Comparison of ENCODE assay signal across 13 cellular contexts in genomic region chr3:141482250-141482937, GRCh38. TPM values are rescaled to one million over a fixed set of nuclear protein-coding genes. Genes with fewer than 3 reads are reported as not detected.
DNase-seq lines count a peak whose midpoint lies in the region; ATAC-seq and TF ChIP-seq lines count a peak whose summit lies in the region.
"Had no signal": no experiment of that assay in that cellular context is flagged by ENCODE, and none has a peak within 500 bp of the region (broad histone marks: within the 10 kb centered on the region; RNA-seq: fewer than 3 reads in every experiment).

No MANE protein-coding gene starts in this region.

- TF ChIP-seq POLR2A in thyroid gland (IDR thresholded peaks at IDR 0.05), result no peak

- H3K36me3 ChIP-seq in thyroid gland, result no peaks in the 10 kb centered on the region
- H3K36me3 ChIP-seq: WERI-Rb-1 had no signal

- DNase-seq in AG09319 (ENCODE audit: extremely low read depth, low read depth), result peak; percentile 61
- peak; percentile 92 for DNase-seq in HS-5 (ENCODE audit: low read depth)
- DNase-seq in SW480 (ENCODE audit: low spot score), result peak; percentile 15
- peak; percentile 75 to 88 for DNase-seq in foreskin keratinocyte
- no peak for DNase-seq in activated CD4-positive, CD25-positive, alpha-beta regulatory T cell treated with anti-CD3 and anti-CD28 coated beads, Interleukin-2, amount 50 U/mL, for 72 hours
- no peak for DNase-seq in thyroid gland
- DNase-seq in SKM-1 treated with dmso at 0.1 percent for 144 hours (lab: John Stamatoyannopoulos, UW; ENCODE audit: unreplicated experiment), result no peak
- DNase-seq in NCI-H345 treated with DMSO at 0.1 percent for 48 hours (lab: John Stamatoyannopoulos, UW; ENCODE audit: unreplicated experiment), result no peak
- DNase-seq: dorsolateral prefrontal cortex; immature natural killer cell; Karpas-422; stimulated activated CD4-positive, alpha-beta T cell treated with anti-CD3 and anti-CD28 coated beads, Interleukin-1b, Interleukin-23, amount 100 ng/mL, for 48 hours; WERI-Rb-1 had no signal

- intact Hi-C loops in thyroid gland (cut with DNase I), result loop anchor here (5.0 kb wide), 1 partner anchor 75 kb away; no protein-coding TSS in a partner anchor

- H3K4me1 ChIP-seq in foreskin keratinocyte, result peaks cover 10% of the 10 kb centered on the region
- H3K4me1 ChIP-seq in thyroid gland, result peaks cover 0 to 6% of the 10 kb centered on the region in 2 donors

- TF ChIP-seq CTCF in AG09319 (IDR thresholded peaks at IDR 0.05; ENCODE audit: low read depth, low read length) (no peak), foreskin keratinocyte (conservative IDR thresholded peaks at IDR 0.05) (no peak), thyroid gland (IDR thresholded peaks at IDR 0.05) (no peak)

- no peaks in the 10 kb centered on the region for H3K27me3 ChIP-seq in foreskin keratinocyte
- H3K27me3 ChIP-seq in thyroid gland, result no peaks in the 10 kb centered on the region
- H3K27me3 ChIP-seq: dorsolateral prefrontal cortex had no signal

- no peak overlapping the region for H3K27ac ChIP-seq in foreskin keratinocyte
- no peak overlapping the region for H3K27ac ChIP-seq in thyroid gland
- H3K27ac ChIP-seq: WERI-Rb-1 had no signal

- ATAC-seq in foreskin keratinocyte, result no peak

- no peaks in the 10 kb centered on the region for H3K9me3 ChIP-seq in thyroid gland

- 87 to 93% methylated on average over 5 of the region's 5 CpGs for WGBS in thyroid gland, 2 donors

- no peak overlapping the region for H3K4me3 ChIP-seq in thyroid gland (replicated peaks in 1 of 3)
- H3K4me3 ChIP-seq: dorsolateral prefrontal cortex had no signal

RNA-seq across cellular contexts. Expression of gene RASA2, which starts 4.4 kb away (rescaled TPM):
- 10.1 and 10.4 TPM in 2 replicates for total RNA-seq in foreskin keratinocyte
- 1.7 and 2.3 TPM in 2 replicates for polyA plus RNA-seq in foreskin keratinocyte
- total RNA-seq in thyroid gland, result 10 to 100 TPM; 12.0 to 45.5 (median 23.3) TPM

Comparison
In these comparisons a context has a peak if more than half of its experiments do, and no peak if none do; other contexts are left out.
1. DNase-seq: peak in AG09319 (single experiment), HS-5 (single experiment), SW480 (single experiment) and foreskin keratinocyte (2 of 2); none in activated CD4-positive, CD25-positive, alpha-beta regulatory T cell treated with anti-CD3 and anti-CD28 coated beads, Interleukin-2, amount 50 U/mL, for 72 hours (single experiment), thyroid gland (0 of 2), SKM-1 treated with dmso at 0.1 percent for 144 hours (single experiment) and NCI-H345 treated with DMSO at 0.1 percent for 48 hours (single experiment).